12 cellular contexts compared by ENCODE assay signal in the genomic region with DNA sequence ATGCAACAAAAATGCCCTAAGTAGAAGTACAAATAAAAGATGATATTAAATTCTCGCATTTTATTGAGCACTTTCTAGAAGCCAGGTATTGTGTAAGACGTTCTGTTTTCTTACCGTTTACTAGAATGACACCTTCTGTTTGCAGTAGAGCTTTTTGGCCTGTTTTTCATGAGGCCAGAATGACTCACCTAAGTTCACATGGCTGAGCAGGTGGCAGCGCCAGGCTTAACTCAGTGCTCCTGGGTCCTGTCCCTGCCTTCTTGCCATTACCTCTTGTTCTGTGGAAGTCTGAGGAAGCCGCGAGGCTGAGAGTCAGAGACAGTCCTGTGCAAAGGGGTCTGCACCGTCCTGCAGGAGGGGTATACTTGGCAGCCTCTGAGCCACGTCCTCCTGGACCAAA.
DNase-seq lines count a peak whose midpoint lies in the region; ATAC-seq and TF ChIP-seq lines count a peak whose summit lies in the region.
"Had no signal": no experiment of that assay in that cellular context is flagged by ENCODE, and none has a peak within 500 bp of the region (broad histone marks: within the 10 kb centered on the region; RNA-seq: fewer than 3 reads in every experiment).

No MANE protein-coding gene starts in this region.

- 0 out of 2 replicates have a peak overlapping the region, but pooled peaks have one; percentile 10 for H3K4me2 ChIP-seq in OCI-LY3 (ENCODE audit: low read length)

- H3K4me3 ChIP-seq in OCI-LY3 (ENCODE audit: low read length): no peak overlapping the region
- H3K4me3 ChIP-seq in esophagus squamous epithelium: no peak overlapping the region
- no peak overlapping the region for H3K4me3 ChIP-seq in effector memory CD4-positive, alpha-beta T cell (ENCODE audit: insufficient read depth, low read depth, low read length, poor library complexity, severe bottlenecking)
- H3K4me3 ChIP-seq: Peyer's patch had no signal

- no peak for ATAC-seq in activated CD8-positive, alpha-beta T cell treated with anti-CD3 and anti-CD28 coated beads, Interleukin-2, amount 10 ng/mL, durations not matched to agents 7 days and 5 days
- ATAC-seq in HG03139 (IDR thresholded peaks at IDR 0.05; ENCODE audit: unreplicated experiment): no peak

- H3K79me2 ChIP-seq in OCI-LY3 (ENCODE audit: low read length): 0 out of 2 replicates have a peak, but pooled peaks cover 3% of the 10 kb centered on the region

- TF ChIP-seq POLR2A in GM15510 (IDR thresholded peaks at IDR 0.05; ENCODE audit: borderline replicate concordance, extremely low read depth, insufficient read length) (peak; percentile 20), esophagus squamous epithelium (IDR thresholded peaks at IDR 0.05) (no peak)

- CTCF ChIA-PET in activated CD8-positive, alpha-beta T cell treated with anti-CD3 and anti-CD28 coated beads, Interleukin-2, amount 10 ng/mL, durations not matched to agents 7 days and 5 days (lab: Charles Lee): interaction anchor here (0.7 kb wide), 1 partner anchor 684 kb away, joined by 4 read pairs; no protein-coding TSS in a partner anchor

- H4K20me1 ChIP-seq in OCI-LY3 (ENCODE audit: insufficient read depth, low read length): peaks cover 7% of the 10 kb centered on the region; the same call in 1 of the 2 replicates

- H3K27me3 Mint-ChIP-seq in activated CD8-positive, alpha-beta T cell treated with anti-CD3 and anti-CD28 coated beads, Interleukin-2, amount 10 ng/mL, durations not matched to agents 7 days and 5 days (ENCODE audit: low read depth): no peaks in the 10 kb centered on the region
- H3K27me3 Mint-ChIP-seq: CD4-positive, alpha-beta T cell had no signal

- POLR2A ChIA-PET in activated CD8-positive, alpha-beta T cell treated with anti-CD3 and anti-CD28 coated beads, Interleukin-2, amount 10 ng/mL, durations not matched to agents 7 days and 5 days (lab: Charles Lee): no interaction called here

- H3K9ac ChIP-seq in OCI-LY3 (ENCODE audit: low read length): no peak overlapping the region

- no peak overlapping the region for H3K4me3 Mint-ChIP-seq in activated CD8-positive, alpha-beta T cell treated with anti-CD3 and anti-CD28 coated beads, Interleukin-2, amount 10 ng/mL, durations not matched to agents 7 days and 5 days
- H3K4me3 Mint-ChIP-seq: CD4-positive, alpha-beta T cell had no signal

- intact Hi-C loops in esophagus squamous epithelium (cut with DNase I): no loop called here

- peaks cover 12% of the 10 kb centered on the region for H3K4me1 ChIP-seq in OCI-LY3 (ENCODE audit: low read length)
- H3K4me1 ChIP-seq in esophagus squamous epithelium: peaks cover 14 to 63% (median 42%) of the 10 kb centered on the region in 3 donors
- no peaks in the 10 kb centered on the region for H3K4me1 ChIP-seq in effector memory CD4-positive, alpha-beta T cell (ENCODE audit: control insufficient read depth, insufficient read depth, low read length, poor library complexity, severe bottlenecking)
- H3K4me1 ChIP-seq: Peyer's patch had no signal

- WGBS in esophagus squamous epithelium, 2 donors: 31 to 52% methylated on average over 7 to 8 of the region's 8 CpGs

- no peak overlapping the region for H3K27ac ChIP-seq in OCI-LY3 (ENCODE audit: low read length)
- H3K27ac ChIP-seq in esophagus squamous epithelium: peak overlapping the region in 3 of 4 donors; percentile 56 to 68 (median 63)
- no peak overlapping the region for H3K27ac ChIP-seq in effector memory CD4-positive, alpha-beta T cell (ENCODE audit: insufficient read depth, low read length, poor library complexity, severe bottlenecking)
- H3K27ac ChIP-seq: Peyer's patch had no signal

- no peaks in the 10 kb centered on the region for H3K36me3 Mint-ChIP-seq in activated CD8-positive, alpha-beta T cell treated with anti-CD3 and anti-CD28 coated beads, Interleukin-2, amount 10 ng/mL, durations not matched to agents 7 days and 5 days (ENCODE audit: low read depth)

- H3K4me1 Mint-ChIP-seq in activated CD8-positive, alpha-beta T cell treated with anti-CD3 and anti-CD28 coated beads, Interleukin-2, amount 10 ng/mL, durations not matched to agents 7 days and 5 days (ENCODE audit: low read depth): no peaks in the 10 kb centered on the region

- no peak for TF ChIP-seq CTCF in OCI-LY3 (IDR thresholded peaks at IDR 0.05; ENCODE audit: low read depth, low read length)
- no peak for TF ChIP-seq CTCF in esophagus squamous epithelium (IDR thresholded peaks at IDR 0.05)

- H3K36me3 ChIP-seq in OCI-LY3 (replicated peaks; ENCODE audit: low read depth, low read length) (no peaks in the 10 kb centered on the region), esophagus squamous epithelium (no peaks in the 10 kb centered on the region)
- H3K36me3 ChIP-seq in effector memory CD4-positive, alpha-beta T cell (ENCODE audit: control insufficient read depth, insufficient read depth, low read length): no peaks in the 10 kb centered on the region
- H3K36me3 ChIP-seq: Peyer's patch had no signal

- no peaks in the 10 kb centered on the region for H3K9me3 Mint-ChIP-seq in activated CD8-positive, alpha-beta T cell treated with anti-CD3 and anti-CD28 coated beads, Interleukin-2, amount 10 ng/mL, durations not matched to agents 7 days and 5 days (ENCODE audit: insufficient read depth)
- H3K9me3 Mint-ChIP-seq: CD4-positive, alpha-beta T cell had no signal

- H3K27me3 ChIP-seq in OCI-LY3 (ENCODE audit: low read depth, low read length) (no peaks in the 10 kb centered on the region), esophagus squamous epithelium (no peaks in the 10 kb centered on the region)
- no peaks in the 10 kb centered on the region for H3K27me3 ChIP-seq in effector memory CD4-positive, alpha-beta T cell (replicated peaks; ENCODE audit: control insufficient read depth, insufficient read depth, low read length, poor library complexity, severe bottlenecking)
- H3K27me3 ChIP-seq: Peyer's patch had no signal

- no peak for DNase-seq in esophagus squamous epithelium (lab: John Stamatoyannopoulos, UW)
- peak; percentile 14 for DNase-seq in pons (ENCODE audit: low spot score)
- DNase-seq in stimulated activated CD8-positive, alpha-beta memory T cell treated with anti-CD3 and anti-CD28 coated beads, Interleukin-4, amount 100 ng/mL, for 48 hours: no peak
- DNase-seq in effector memory CD4-positive, alpha-beta T cell: no peak
- no peak for DNase-seq in activated CD8-positive, alpha-beta T cell treated with anti-CD3 and anti-CD28 coated beads, Interleukin-2, amount 10 ng/mL, durations not matched to agents 7 days and 5 days
- DNase-seq: CD4-positive, alpha-beta T cell; left cardiac atrium; NCI-H187; Peyer's patch had no signal

- H3K27ac Mint-ChIP-seq in activated CD8-positive, alpha-beta T cell treated with anti-CD3 and anti-CD28 coated beads, Interleukin-2, amount 10 ng/mL, durations not matched to agents 7 days and 5 days: no peak overlapping the region
- H3K27ac Mint-ChIP-seq: CD4-positive, alpha-beta T cell had no signal

- H3K9me3 ChIP-seq in OCI-LY3 (ENCODE audit: insufficient read depth, low read length) (no peaks in the 10 kb centered on the region), esophagus squamous epithelium (no peaks in the 10 kb centered on the region)
- H3K9me3 ChIP-seq in effector memory CD4-positive, alpha-beta T cell (ENCODE audit: control insufficient read depth, low read length): no peaks in the 10 kb centered on the region
- H3K9me3 ChIP-seq: Peyer's patch had no signal

- H2AFZ ChIP-seq in OCI-LY3 (ENCODE audit: low read depth, low read length): no peak overlapping the region

Comparison
In these comparisons a context has a peak if more than half of its experiments do, and no peak if none do; other contexts are left out.
1. H3K27ac ChIP-seq: peak in esophagus squamous epithelium (3 of 4); none in OCI-LY3 (single experiment) and effector memory CD4-positive, alpha-beta T cell (single experiment).